ENCODE assay signal across 11 cellular contexts in the genomic region with DNA sequence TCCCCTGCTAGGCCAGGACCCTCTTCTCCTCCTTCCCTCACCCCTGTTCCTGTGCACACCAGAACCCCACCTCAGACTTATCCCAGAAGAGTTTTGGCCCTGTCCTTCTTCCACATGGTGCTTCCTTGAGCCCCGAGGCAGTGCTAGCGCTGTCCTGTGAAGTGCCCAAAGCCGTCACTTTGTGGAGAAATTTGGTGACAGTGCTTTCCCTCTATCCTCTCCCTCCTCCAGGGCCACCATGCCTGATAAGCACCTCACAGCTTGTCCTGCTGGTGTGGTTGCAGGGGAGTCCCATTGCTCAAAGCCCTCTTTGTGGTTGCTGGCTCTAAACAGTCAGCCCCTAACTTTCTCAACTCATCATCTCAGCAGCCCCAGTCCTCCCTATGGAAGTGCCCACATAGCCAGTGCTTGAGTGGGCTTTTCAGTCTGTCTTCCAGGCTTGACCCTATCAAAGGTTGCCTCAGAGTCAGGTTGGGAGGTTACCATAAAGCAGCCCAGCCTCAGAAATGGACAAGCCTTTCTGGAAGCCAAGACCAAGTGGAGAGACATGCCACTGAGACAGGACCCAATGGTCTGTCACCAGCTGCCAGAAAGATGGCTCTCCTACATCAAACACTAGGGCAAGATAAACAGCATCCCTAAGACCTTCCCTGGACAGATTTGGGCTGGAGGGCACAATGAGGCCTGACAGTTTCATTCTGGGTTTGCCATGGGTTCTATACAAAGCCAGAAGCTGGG. TPM values are rescaled to one million over a fixed set of nuclear protein-coding genes. Genes with fewer than 3 reads are reported as not detected.
DNase-seq lines count a peak whose midpoint lies in the region; ATAC-seq and TF ChIP-seq lines count a peak whose summit lies in the region.
"Had no signal": no experiment of that assay in that cellular context is flagged by ENCODE, and none has a peak within 500 bp of the region (broad histone marks: within the 10 kb centered on the region; RNA-seq: fewer than 3 reads in every experiment).

No MANE protein-coding gene starts in this region.

- no peak overlapping the region for H3K27ac Mint-ChIP-seq in activated T-helper 2 cell treated with anti-CD3 and anti-CD28 coated beads, Interferon-gamma antibody, Interleukin-2, Interleukin-4, amounts not matched to agents 10 μg/mL and 5 μg/mL and 100 μg/mL, durations not matched to agents 14 hours and 24 hours and 36 hours
- H3K27ac Mint-ChIP-seq in osteocyte (ENCODE audit: unreplicated experiment) (no peak overlapping the region), MCF 10A (ENCODE audit: low read depth, unreplicated experiment) (no peak overlapping the region)
- H3K27ac Mint-ChIP-seq: dendritic cell treated with granulocyte-macrophage colony-stimulating factor and Interleukin-4, amounts not matched to agents 40 ng/mL and 50 ng/mL, for 4 days; nephron had no signal

- H3K4me1 Mint-ChIP-seq in activated T-helper 2 cell treated with anti-CD3 and anti-CD28 coated beads, Interferon-gamma antibody, Interleukin-2, Interleukin-4, amounts not matched to agents 10 μg/mL and 5 μg/mL and 100 μg/mL, durations not matched to agents 14 hours and 24 hours and 36 hours (ENCODE audit: low read depth): peaks cover 4% of the 10 kb centered on the region
- H3K4me1 Mint-ChIP-seq in osteocyte (ENCODE audit: unreplicated experiment) (peaks cover 12% of the 10 kb centered on the region), MCF 10A (ENCODE audit: insufficient read depth, unreplicated experiment) (peaks cover 22% of the 10 kb centered on the region)
- H3K4me1 Mint-ChIP-seq: nephron had no signal

- peaks cover 40% of the 10 kb centered on the region for H3K27me3 Mint-ChIP-seq in activated T-helper 2 cell treated with anti-CD3 and anti-CD28 coated beads, Interferon-gamma antibody, Interleukin-2, Interleukin-4, amounts not matched to agents 10 μg/mL and 5 μg/mL and 100 μg/mL, durations not matched to agents 14 hours and 24 hours and 36 hours (ENCODE audit: low read depth)
- H3K27me3 Mint-ChIP-seq in osteocyte (ENCODE audit: unreplicated experiment): peaks cover 25% of the 10 kb centered on the region
- H3K27me3 Mint-ChIP-seq in MCF 10A (ENCODE audit: insufficient read depth, unreplicated experiment): no peaks in the 10 kb centered on the region

- intact Hi-C loops in activated T-helper 2 cell treated with anti-CD3 and anti-CD28 coated beads, Interferon-gamma antibody, Interleukin-2, Interleukin-4, amounts not matched to agents 10 μg/mL and 5 μg/mL and 100 μg/mL, durations not matched to agents 14 hours and 24 hours and 36 hours (cut with micrococcal nuclease): loop anchor here (2.0 kb wide), 3 partner anchors 29 to 71 kb away; partner anchors contain the start of gene PURA
- intact Hi-C loops in MCF 10A (cut with micrococcal nuclease) (loop anchor here (1.0 to 2.0 kb wide), 2 partner anchors 29 to 70 kb away; partner anchors contain the start of gene PURA), Right ventricle myocardium inferior (cut with DNase I) (loop anchor here (2.0 to 5.0 kb wide), 3 partner anchors 35 to 356 kb away; no protein-coding TSS in a partner anchor)

- no peak overlapping the region for H3K4me3 Mint-ChIP-seq in activated T-helper 2 cell treated with anti-CD3 and anti-CD28 coated beads, Interferon-gamma antibody, Interleukin-2, Interleukin-4, amounts not matched to agents 10 μg/mL and 5 μg/mL and 100 μg/mL, durations not matched to agents 14 hours and 24 hours and 36 hours (ENCODE audit: low read depth)
- no peak overlapping the region for H3K4me3 Mint-ChIP-seq in osteocyte (ENCODE audit: unreplicated experiment)
- no peak overlapping the region for H3K4me3 Mint-ChIP-seq in MCF 10A (ENCODE audit: unreplicated experiment)
- H3K4me3 Mint-ChIP-seq: dendritic cell treated with granulocyte-macrophage colony-stimulating factor and Interleukin-4, amounts not matched to agents 40 ng/mL and 50 ng/mL, for 4 days had no signal

- CTCF ChIA-PET in MCF 10A (lab: Yijun Ruan, JAX): interaction anchor here (0.6 to 6.6 kb wide), 22 partner anchors 8 to 807 kb away, joined by 3 to 109 read pairs (median 3); partner anchors contain the start of gene PURA

- no TSS peak for BruUV-seq in MCF 10A (replicated peaks; lab: Mats Ljungman, UMichigan)

- DNase-seq in activated CD8-positive, alpha-beta memory T cell treated with anti-CD3 and anti-CD28 coated beads, Interleukin-2, amount 50 U/mL, for 48 hours: peak; percentile 39
- no peak for DNase-seq in activated CD8-positive, alpha-beta memory T cell treated with anti-CD3 and anti-CD28 coated beads for 24 hours
- peak; percentile 7 for DNase-seq in activated T-helper 2 cell treated with anti-CD3 and anti-CD28 coated beads, Interferon-gamma antibody, Interleukin-2, Interleukin-4, amounts not matched to agents 10 μg/mL and 5 μg/mL and 100 μg/mL, durations not matched to agents 14 hours and 24 hours and 36 hours (ENCODE audit: low spot score)
- DNase-seq in osteocyte (ENCODE audit: extremely low spot score, unreplicated experiment): peak; percentile 75
- no peak for DNase-seq in MCF 10A (ENCODE audit: unreplicated experiment)
- no peak for DNase-seq in central memory CD4-positive, alpha-beta T cell
- no peak for DNase-seq in Right ventricle myocardium inferior (ENCODE audit: missing footprints)
- DNase-seq: DMS153 had no signal

- TF ChIP-seq CTCF in osteocyte (IDR thresholded peaks at IDR 0.05) (no peak), MCF 10A (IDR thresholded peaks at IDR 0.05; ENCODE audit: unreplicated experiment) (no peak)

- no peaks in the 10 kb centered on the region for H3K9me3 Mint-ChIP-seq in activated T-helper 2 cell treated with anti-CD3 and anti-CD28 coated beads, Interferon-gamma antibody, Interleukin-2, Interleukin-4, amounts not matched to agents 10 μg/mL and 5 μg/mL and 100 μg/mL, durations not matched to agents 14 hours and 24 hours and 36 hours
- H3K9me3 Mint-ChIP-seq in osteocyte (ENCODE audit: unreplicated experiment): peaks cover 10% of the 10 kb centered on the region
- no peaks in the 10 kb centered on the region for H3K9me3 Mint-ChIP-seq in MCF 10A (ENCODE audit: unreplicated experiment)
- H3K9me3 Mint-ChIP-seq: dendritic cell treated with granulocyte-macrophage colony-stimulating factor and Interleukin-4, amounts not matched to agents 40 ng/mL and 50 ng/mL, for 4 days; nephron had no signal

- H3K36me3 Mint-ChIP-seq in activated T-helper 2 cell treated with anti-CD3 and anti-CD28 coated beads, Interferon-gamma antibody, Interleukin-2, Interleukin-4, amounts not matched to agents 10 μg/mL and 5 μg/mL and 100 μg/mL, durations not matched to agents 14 hours and 24 hours and 36 hours (ENCODE audit: low read depth): no peaks in the 10 kb centered on the region
- no peaks in the 10 kb centered on the region for H3K36me3 Mint-ChIP-seq in osteocyte (ENCODE audit: unreplicated experiment)
- no peaks in the 10 kb centered on the region for H3K36me3 Mint-ChIP-seq in MCF 10A (ENCODE audit: insufficient read depth, unreplicated experiment)

- POLR2A ChIA-PET in MCF 10A (lab: Yijun Ruan, JAX): interaction anchor here (1.2 to 4.1 kb wide), 4 partner anchors 9 to 68 kb away, joined by 3 to 18 read pairs (median 5); partner anchors contain the start of gene PURA

- ATAC-seq in HG02610 (IDR thresholded peaks at IDR 0.05; ENCODE audit: unreplicated experiment): peak; percentile 11
- no peak for ATAC-seq in Right ventricle myocardium inferior

RNA-seq across cellular contexts. Expression of gene IGIP, which starts 18.0 kb away (rescaled TPM):
- total RNA-seq in activated T-helper 2 cell treated with anti-CD3 and anti-CD28 coated beads, Interferon-gamma antibody, Interleukin-2, Interleukin-4, amounts not matched to agents 10 μg/mL and 5 μg/mL and 100 μg/mL, durations not matched to agents 14 hours and 24 hours and 36 hours: 2.2 and 2.3 TPM in 2 replicates
- total RNA-seq in osteocyte (4.1 and 4.3 TPM in 2 replicates), MCF 10A (2022) (7.5 and 8.3 TPM in 2 replicates), Right ventricle myocardium inferior (10.1 TPM)

RNA-seq across cellular contexts. Expression of gene PURA, which starts 29.8 kb away (rescaled TPM):
- total RNA-seq in activated T-helper 2 cell treated with anti-CD3 and anti-CD28 coated beads, Interferon-gamma antibody, Interleukin-2, Interleukin-4, amounts not matched to agents 10 μg/mL and 5 μg/mL and 100 μg/mL, durations not matched to agents 14 hours and 24 hours and 36 hours: 10.8 and 11.0 TPM in 2 replicates
- total RNA-seq in osteocyte (11.4 and 11.5 TPM in 2 replicates), MCF 10A (2022) (20.1 and 24.6 TPM in 2 replicates), Right ventricle myocardium inferior (22.2 TPM)

RNA-seq across cellular contexts. Expression of gene CYSTM1, which starts 31.3 kb away (rescaled TPM):
- 9.2 and 11.3 TPM in 2 replicates for total RNA-seq in activated T-helper 2 cell treated with anti-CD3 and anti-CD28 coated beads, Interferon-gamma antibody, Interleukin-2, Interleukin-4, amounts not matched to agents 10 μg/mL and 5 μg/mL and 100 μg/mL, durations not matched to agents 14 hours and 24 hours and 36 hours
- total RNA-seq in osteocyte (26.7 and 29.8 TPM in 2 replicates), MCF 10A (2022) (59.4 and 105 TPM in 2 replicates), Right ventricle myocardium inferior (67.0 TPM)

Comparison
In these comparisons a context has a peak if more than half of its experiments do, and no peak if none do; other contexts are left out.
1. DNase-seq: peak in activated CD8-positive, alpha-beta memory T cell treated with anti-CD3 and anti-CD28 coated beads, Interleukin-2, amount 50 U/mL, for 48 hours (single experiment), activated T-helper 2 cell treated with anti-CD3 and anti-CD28 coated beads, Interferon-gamma antibody, Interleukin-2, Interleukin-4, amounts not matched to agents 10 μg/mL and 5 μg/mL and 100 μg/mL, durations not matched to agents 14 hours and 24 hours and 36 hours (single experiment) and osteocyte (single experiment); none in activated CD8-positive, alpha-beta memory T cell treated with anti-CD3 and anti-CD28 coated beads for 24 hours (single experiment), MCF 10A (single experiment), central memory CD4-positive, alpha-beta T cell (single experiment) and Right ventricle myocardium inferior (single experiment).